In genomic region chr14:70425349-70425748, GRCh38 we compare ENCODE assay signal across 1 cellular context.
TF ChIP-seq lines count a peak whose summit lies in the region.

No MANE protein-coding gene starts in this region.

TF ChIP-seq in K562, 482 proteins besides CTCF, POLR2A, EP300 and RAD21 (continued from another document):
- TF ChIP-seq FIP1L1 (IDR thresholded peaks at IDR 0.05; ENCODE audit: low read depth, low read length, poor library complexity, severe bottlenecking): no peak
- no peak for TF ChIP-seq ZNF696 (CRISPR knock-in tag; conservative IDR thresholded peaks at IDR 0.05)
- no peak for TF ChIP-seq ETV1 (tag; conservative IDR thresholded peaks at IDR 0.05; ENCODE audit: low read depth)
- TF ChIP-seq NFIC (IDR thresholded peaks at IDR 0.05): peak; percentile 54
